20 cellular contexts compared by ENCODE assay signal in genomic region chr15:101451886-101452285, GRCh38.
DNase-seq lines count a peak whose midpoint lies in the region; ATAC-seq and TF ChIP-seq lines count a peak whose summit lies in the region.
"Had no signal": no experiment of that assay in that cellular context is flagged by ENCODE, and none has a peak within 500 bp of the region (broad histone marks: within the 10 kb centered on the region; RNA-seq: fewer than 3 reads in every experiment).

No MANE protein-coding gene starts in this region.

- TF ChIP-seq CTCF in NB4 (IDR thresholded peaks at IDR 0.05; ENCODE audit: low read depth, low read length) = no peak

- peak overlapping the region; percentile 3 for H3K27ac ChIP-seq in substantia nigra (ENCODE audit: low read depth, low read length, poor library complexity, severe bottlenecking)
- H3K27ac ChIP-seq: brain microvascular endothelial cell had no signal

- peak; percentile 16 to 46 for DNase-seq in NOMO-1 (lab: John Stamatoyannopoulos, UW; ENCODE audit: unreplicated experiment in 2 of 2)
- DNase-seq in NOMO-1 treated with dmso at 0.1 percent for 144 hours (lab: John Stamatoyannopoulos, UW; ENCODE audit: unreplicated experiment) = no peak
- DNase-seq in NB4 (ENCODE audit: low read depth) = peak; percentile 23
- DNase-seq in iris pigment epithelial cell (ENCODE audit: low read depth) = peak; percentile 17
- no peak for DNase-seq in substantia nigra (lab: John Stamatoyannopoulos, UW)
- no peak for DNase-seq in NCI-H2171 (lab: John Stamatoyannopoulos, UW)
- DNase-seq in epidermal melanocyte (ENCODE audit: insufficient read length, low spot score) = no peak
- DNase-seq: 8988T; activated CD4-positive, alpha-beta memory T cell treated with anti-CD3 and anti-CD28 coated beads, Interleukin-2, amount 10 ng/mL, durations not matched to agents 7 days and 5 days; activated T-cell treated with anti-CD3 and anti-CD28 coated beads, Interleukin-2, amount 50 U/mL, for 4 hours; brain microvascular endothelial cell; CD4-positive, CD25-positive, alpha-beta regulatory T cell; H7; Karpas-422; NCI-H1436 treated with DMSO at 0.1 percent for 48 hours; NCI-H226; RPMI8226; stimulated activated CD4-positive, alpha-beta T cell treated with anti-CD3 and anti-CD28 coated beads, Interleukin-2, amount 100 ng/mL, for 48 hours; T-cell had no signal

- H3K4me3 ChIP-seq in NB4 (ENCODE audit: low read depth, low read length) = no peak overlapping the region

- no peak for ATAC-seq in GM18907 (IDR thresholded peaks at IDR 0.05; ENCODE audit: unreplicated experiment)
- ATAC-seq: activated T-cell treated with anti-CD3 and anti-CD28 coated beads, Interleukin-2, amount 50 U/mL, for 4 hours; T-cell had no signal

- TF ChIP-seq POLR2A in NB4 (IDR thresholded peaks at IDR 0.05; ENCODE audit: extremely low read depth, insufficient read length) = no peak

Comparison
In these comparisons a context has a peak if more than half of its experiments do, and no peak if none do; other contexts are left out.
1. DNase-seq: peak in NOMO-1 (2 of 2), NB4 (single experiment) and iris pigment epithelial cell (single experiment); none in NOMO-1 treated with dmso at 0.1 percent for 144 hours (single experiment), substantia nigra (0 of 49), NCI-H2171 (single experiment) and epidermal melanocyte (single experiment).